Comparison of ENCODE assay signal across 15 cellular contexts in the genomic region with DNA sequence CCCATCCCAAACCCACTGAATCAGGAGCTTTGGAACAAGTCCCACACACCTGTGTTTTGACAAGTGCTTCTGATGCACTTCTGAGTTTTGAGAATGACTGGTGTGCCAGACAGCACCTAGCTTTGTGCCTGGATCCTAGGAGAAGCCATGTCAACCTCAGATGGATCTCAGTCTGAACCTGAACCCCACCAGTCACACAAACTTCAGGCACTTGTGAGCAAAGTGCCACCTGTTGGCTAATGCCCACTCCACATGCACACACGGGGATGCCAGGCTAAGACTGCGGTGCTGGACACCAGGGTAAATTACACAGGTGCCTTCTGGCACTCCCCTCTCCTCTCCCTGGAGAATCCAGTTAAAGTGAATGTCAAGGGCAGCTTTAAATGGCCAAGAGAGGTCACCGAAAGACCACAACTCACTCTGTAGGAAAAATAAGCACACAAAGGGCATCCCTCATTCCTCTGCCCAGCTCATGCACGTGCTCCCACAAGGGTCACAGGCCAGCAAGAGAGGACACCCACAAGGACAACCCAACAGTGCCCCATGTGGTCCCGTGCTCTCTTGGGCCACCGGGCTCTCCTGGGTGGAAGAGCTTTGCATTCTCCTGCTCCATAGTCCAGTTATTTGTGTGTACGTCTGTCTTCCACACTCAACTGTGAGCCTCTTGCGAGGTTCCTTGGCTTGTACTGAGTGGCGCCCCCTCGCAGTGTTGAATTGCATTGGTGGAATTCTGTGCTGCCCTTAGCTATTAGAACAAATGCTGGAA. TPM values are rescaled to one million over a fixed set of nuclear protein-coding genes. Genes with fewer than 3 reads are reported as not detected.
DNase-seq lines count a peak whose midpoint lies in the region; ATAC-seq and TF ChIP-seq lines count a peak whose summit lies in the region.
"Had no signal": no experiment of that assay in that cellular context is flagged by ENCODE, and none has a peak within 500 bp of the region (broad histone marks: within the 10 kb centered on the region; RNA-seq: fewer than 3 reads in every experiment).

No MANE protein-coding gene starts in this region.

- ATAC-seq in RWPE2 (ENCODE audit: low read depth) (no peak), GM21526 (IDR thresholded peaks at IDR 0.05; ENCODE audit: low FRiP score, unreplicated experiment) (no peak), GM19455 (IDR thresholded peaks at IDR 0.05; ENCODE audit: unreplicated experiment) (no peak)

- CTCF ChIA-PET in AG04450 (lab: Charles Lee) = interaction anchor here (0.7 to 2.6 kb wide), 7 partner anchors 8 to 452 kb away, joined by 3 to 12 read pairs (median 4); no protein-coding TSS in a partner anchor

- POLR2A ChIA-PET in AG04450 (lab: Yijun Ruan, JAX) = no interaction called here

- no peaks in the 10 kb centered on the region for H3K27me3 ChIP-seq in AG04450 (ENCODE audit: control insufficient read depth, insufficient read depth, low read length)
- no peaks in the 10 kb centered on the region for H3K27me3 ChIP-seq in RWPE2 (ENCODE audit: insufficient read depth, poor library complexity, severe bottlenecking)

- no peaks in the 10 kb centered on the region for H3K9me3 ChIP-seq in AG04450 (ENCODE audit: control insufficient read depth, insufficient read depth, low read length)
- no peaks in the 10 kb centered on the region for H3K9me3 ChIP-seq in RWPE2 (ENCODE audit: severe bottlenecking)

- H3K4me3 ChIP-seq in AG04450 (ENCODE audit: low read depth, low read length) (no peak overlapping the region), GM12875 (ENCODE audit: low read depth, low read length) (no peak overlapping the region), RWPE2 (ENCODE audit: severe bottlenecking) (no peak overlapping the region), epithelial cell of proximal tubule (ENCODE audit: low read depth, low read length) (no peak overlapping the region)

- no peak overlapping the region for H3K27ac ChIP-seq in AG04450 (ENCODE audit: low read depth, low read length)
- no peak overlapping the region for H3K27ac ChIP-seq in RWPE2 (ENCODE audit: poor library complexity, severe bottlenecking)

- TF ChIP-seq CTCF in AG04450 (IDR thresholded peaks at IDR 0.05; ENCODE audit: low read depth, low read length) = 0 out of 2 replicates have a peak, but pooled peaks have one; percentile 17
- 0 out of 2 replicates have a peak, but pooled peaks have one; percentile 3 for TF ChIP-seq CTCF in GM12875 (IDR thresholded peaks at IDR 0.05; ENCODE audit: borderline replicate concordance, insufficient read depth, low read depth, low read length)
- TF ChIP-seq CTCF in RWPE2 (IDR thresholded peaks at IDR 0.05; ENCODE audit: poor library complexity, severe bottlenecking) = peak; percentile 19
- TF ChIP-seq CTCF in epithelial cell of proximal tubule (conservative IDR thresholded peaks at IDR 0.05; ENCODE audit: low read depth, low read length) = peak; percentile 18

- H3K4me1 ChIP-seq in RWPE2 (ENCODE audit: insufficient read depth, poor library complexity, severe bottlenecking) = peaks cover 29% of the 10 kb centered on the region

- H3K36me3 ChIP-seq in RWPE2 (ENCODE audit: low read depth) = no peaks in the 10 kb centered on the region

- DNase-seq in AG04450 (ENCODE audit: low read depth, low spot score) (no peak), RWPE2 (ENCODE audit: low spot score) (no peak), epithelial cell of proximal tubule (ENCODE audit: low read depth) (no peak)
- DNase-seq in activated CD4-positive, alpha-beta T cell treated with anti-CD3 and anti-CD28 coated beads for 4 hours = no peak
- no peak for DNase-seq in activated CD4-positive, alpha-beta T cell treated with anti-CD3 and anti-CD28 coated beads, Interleukin-2, amount 50 U/mL, for 48 hours
- DNase-seq: activated naive CD4-positive, alpha-beta T cell treated with anti-CD3 and anti-CD28 coated beads, Interleukin-2, amount 50 U/mL, for 16 hours; caudate nucleus; DMS79; NCI-H1105 treated with DMSO at 0.1 percent for 48 hours; NCI-H2227 treated with DMSO at 0.1 percent for 48 hours; posterior cingulate gyrus; SW 1271 had no signal

RNA-seq across cellular contexts. Expression of gene TAF8, which starts 45.6 kb away (rescaled TPM):
- 14.6 and 15.0 TPM in 2 replicates for polyA plus RNA-seq in AG04450 (2011; rRNA removed)
- 35.0 and 49.1 TPM in 2 replicates for polyA minus RNA-seq in AG04450 (2011; rRNA and poly(A)+ RNA removed)
- total RNA-seq in epithelial cell of proximal tubule = 10.8 and 14.8 TPM in 2 replicates

RNA-seq across cellular contexts. Expression of gene C6orf132, which starts 46.5 kb away (rescaled TPM):
- polyA plus RNA-seq in AG04450 (2011; rRNA removed) = 0.68 and 1.1 TPM in 2 replicates
- polyA minus RNA-seq in AG04450 (2011; rRNA and poly(A)+ RNA removed) = 0.52 and 1.2 TPM in 2 replicates
- 15.3 and 19.8 TPM in 2 replicates for total RNA-seq in epithelial cell of proximal tubule
